ENCODE assay signal across 8 cellular contexts in the genomic region with DNA sequence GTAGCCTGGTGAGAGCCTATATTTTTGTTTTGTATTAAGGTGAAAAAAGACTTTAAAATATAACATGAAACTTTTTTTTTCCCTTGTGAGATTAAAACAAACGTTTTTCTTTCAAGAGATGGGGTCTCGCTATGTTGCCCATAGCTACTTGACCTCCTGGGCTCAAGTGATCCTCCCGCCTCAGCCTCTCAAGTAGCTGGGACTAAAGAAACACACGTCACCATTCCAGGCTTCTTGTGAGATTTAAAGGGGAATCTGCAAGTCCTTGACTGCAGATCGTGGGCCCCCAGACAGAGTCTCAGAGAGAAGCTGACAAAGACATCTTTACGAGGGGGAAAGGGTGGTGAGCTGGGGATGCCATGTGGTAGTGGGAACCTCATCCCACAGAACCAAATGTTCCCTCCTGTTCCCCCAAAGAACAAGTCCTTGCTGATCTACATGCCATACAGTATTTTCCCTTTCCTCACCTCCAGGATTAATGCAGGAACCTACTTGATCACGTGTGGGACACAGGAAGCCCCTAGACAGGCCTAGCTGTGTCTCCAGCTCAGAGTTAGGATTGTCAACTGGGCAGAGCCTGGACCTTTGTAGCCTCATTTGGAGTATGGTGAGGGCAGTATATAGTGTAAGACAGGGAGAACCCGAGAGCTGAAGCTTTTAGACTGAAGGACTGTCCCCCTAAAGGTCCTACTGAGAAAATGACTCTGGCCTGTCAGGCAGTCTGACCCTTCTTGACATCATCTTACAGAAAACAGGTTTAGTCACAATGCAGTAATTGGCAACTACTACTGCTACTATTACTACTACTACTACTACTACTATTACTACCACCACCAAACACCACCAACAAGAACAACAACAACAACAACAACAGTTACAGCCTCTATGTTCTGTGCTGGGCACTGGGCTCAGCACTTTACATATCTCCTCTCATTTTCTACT. TPM values are rescaled to one million over a fixed set of nuclear protein-coding genes. Genes with fewer than 3 reads are reported as not detected.
DNase-seq lines count a peak whose midpoint lies in the region; ATAC-seq and TF ChIP-seq lines count a peak whose summit lies in the region.

No MANE protein-coding gene starts in this region.

- peaks cover 2% of the 10 kb centered on the region; the same call in 1 of the 2 replicates for H3F3A ChIP-seq in Loucy (ENCODE audit: low read depth)

- H3K36me3 Mint-ChIP-seq in naive thymus-derived CD4-positive, alpha-beta T cell = peaks cover 0 to 48% (median 13%) of the 10 kb centered on the region in 5 donors

- peaks cover 60% of the 10 kb centered on the region for H3K79me2 ChIP-seq in Loucy (ENCODE audit: insufficient read depth, low read length)

- peaks cover 62 to 87% (median 76%) of the 10 kb centered on the region in 7 donors for H3K4me1 Mint-ChIP-seq in naive thymus-derived CD4-positive, alpha-beta T cell

- no peaks in the 10 kb centered on the region for H3K9me2 ChIP-seq in Loucy (replicated peaks; ENCODE audit: low read depth, low read length)

- peak overlapping the region; percentile 86 to 99 (median 97) for H3K27ac Mint-ChIP-seq in naive thymus-derived CD4-positive, alpha-beta T cell

- in situ Hi-C loops in brain microvascular endothelial cell (cut with HindIII; ENCODE audit: low pct_ligation_motif_present, low sequenced_read_pairs) = no loop called here

- peaks cover 0 to 69% (median 20%) of the 10 kb centered on the region in 11 experiments; a peak in 14 of 22 replicates for H4K20me1 ChIP-seq in BLaER1 treated with 17β-estradiol and CSF1 and Interleukin-3, amounts not matched to agents 10 nM and 100 nM
- H4K20me1 ChIP-seq in Loucy (ENCODE audit: insufficient read depth, low read length, poor library complexity, severe bottlenecking) = no peaks in the 10 kb centered on the region

- no peak for ATAC-seq in naive thymus-derived CD4-positive, alpha-beta T cell
- ATAC-seq in HG02938 (IDR thresholded peaks at IDR 0.05; ENCODE audit: unreplicated experiment) (no peak), sciatic nerve (no peak)

- intact Hi-C loops in naive thymus-derived CD4-positive, alpha-beta T cell (cut with micrococcal nuclease) = loop anchor here (1.0 to 10.0 kb wide), 8 partner anchors 10 to 1098 kb away; a partner anchor contains a TSS
- intact Hi-C loops in sciatic nerve (cut with DNase I) = no loop called here

- H3K27ac ChIP-seq in BLaER1 treated with 17β-estradiol and CSF1 and Interleukin-3, amounts not matched to agents 10 nM and 100 nM = peak overlapping the region; percentile 57 to 95 (median 93); a peak in 21 of 22 replicates
- peak overlapping the region; percentile 29 for H3K27ac ChIP-seq in brain microvascular endothelial cell
- H3K27ac ChIP-seq in naive thymus-derived CD4-positive, alpha-beta T cell (ENCODE audit: low read depth, low read length) = peak overlapping the region; percentile 93

- peak overlapping the region; percentile 71 to 97 (median 93) for H3K9ac ChIP-seq in BLaER1 treated with 17β-estradiol and CSF1 and Interleukin-3, amounts not matched to agents 10 nM and 100 nM
- H3K9ac ChIP-seq in Loucy (ENCODE audit: low read depth, low read length, poor library complexity, severe bottlenecking) = peak overlapping the region; percentile 70

- no peak overlapping the region for H2AFZ ChIP-seq in Loucy (ENCODE audit: low read length)

- peak overlapping the region; percentile 90 to 99 (median 96) for H3K4me2 ChIP-seq in BLaER1 treated with 17β-estradiol and CSF1 and Interleukin-3, amounts not matched to agents 10 nM and 100 nM
- H3K4me2 ChIP-seq in Loucy (ENCODE audit: low read depth, low read length, poor library complexity, severe bottlenecking) = peak overlapping the region; percentile 91

- H3K27me3 ChIP-seq in BLaER1 treated with 17β-estradiol and CSF1 and Interleukin-3, amounts not matched to agents 10 nM and 100 nM = no peaks in the 10 kb centered on the region
- H3K27me3 ChIP-seq in Loucy (ENCODE audit: insufficient read depth, low read length, poor library complexity, severe bottlenecking) (no peaks in the 10 kb centered on the region), brain microvascular endothelial cell (replicated peaks) (no peaks in the 10 kb centered on the region)
- no peaks in the 10 kb centered on the region for H3K27me3 ChIP-seq in naive thymus-derived CD4-positive, alpha-beta T cell (ENCODE audit: control insufficient read depth in 2 of 2, insufficient read depth in 2 of 2, low read length in 2 of 2)

- POLR2A ChIA-PET in naive thymus-derived CD4-positive, alpha-beta T cell (lab: Charles Lee) = interaction anchor here (0.7 to 4.3 kb wide), 17 partner anchors 9 to 130 kb away, joined by 3 to 35 read pairs (median 3); a partner anchor contains a TSS

- peaks cover 0 to 4% (median 0%) of the 10 kb centered on the region in 5 donors for H3K27me3 Mint-ChIP-seq in naive thymus-derived CD4-positive, alpha-beta T cell

- TF ChIP-seq CTCF in Loucy (conservative IDR thresholded peaks at IDR 0.05; ENCODE audit: low read length) (no peak), brain microvascular endothelial cell (IDR thresholded peaks at IDR 0.05; ENCODE audit: low read depth, low read length, missing control alignments) (no peak), GM20000 (IDR thresholded peaks at IDR 0.05; ENCODE audit: extremely low read depth, missing control alignments) (no peak)

- DNase-seq in brain microvascular endothelial cell (no peak), GOT3 (lab: John Stamatoyannopoulos, UW) (no peak), GM20000 (ENCODE audit: low spot score) (no peak), sciatic nerve (ENCODE audit: low spot score) (no peak)
- peak in 5 of 9 donors; percentile 19 to 31 (median 29) for DNase-seq in naive thymus-derived CD4-positive, alpha-beta T cell

- peak overlapping the region; percentile 11 to 86 (median 28); a peak in 11 of 20 replicates for H3K4me3 ChIP-seq in BLaER1 treated with 17β-estradiol and CSF1 and Interleukin-3, amounts not matched to agents 10 nM and 100 nM
- H3K4me3 ChIP-seq in Loucy (ENCODE audit: low read length, poor library complexity, severe bottlenecking) = peak overlapping the region; percentile 81
- H3K4me3 ChIP-seq in brain microvascular endothelial cell (ENCODE audit: low read depth, low read length) = no peak overlapping the region
- peak overlapping the region; percentile 57 for H3K4me3 ChIP-seq in naive thymus-derived CD4-positive, alpha-beta T cell (ENCODE audit: low read length)

- peaks cover 76 to 86% (median 83%) of the 10 kb centered on the region in 10 experiments for H3K4me1 ChIP-seq in BLaER1 treated with 17β-estradiol and CSF1 and Interleukin-3, amounts not matched to agents 10 nM and 100 nM
- peaks cover 43% of the 10 kb centered on the region for H3K4me1 ChIP-seq in Loucy (ENCODE audit: insufficient read depth, low read length, poor library complexity, severe bottlenecking)
- H3K4me1 ChIP-seq in naive thymus-derived CD4-positive, alpha-beta T cell (ENCODE audit: control insufficient read depth in 2 of 2, insufficient read depth in 2 of 2, low read length in 2 of 2) = peaks cover 48 to 58% of the 10 kb centered on the region in 2 donors

- peak overlapping the region; percentile 81 to 97 (median 85) for H3K4me3 Mint-ChIP-seq in naive thymus-derived CD4-positive, alpha-beta T cell

- H3K36me3 ChIP-seq in BLaER1 treated with 17β-estradiol and CSF1 and Interleukin-3, amounts not matched to agents 10 nM and 100 nM = peaks cover 11 to 43% (median 39%) of the 10 kb centered on the region in 11 experiments; a peak in 20 of 22 replicates
- H3K36me3 ChIP-seq in Loucy (ENCODE audit: insufficient read depth, low read length) = no peaks in the 10 kb centered on the region
- H3K36me3 ChIP-seq in brain microvascular endothelial cell (replicated peaks) = peaks cover 37% of the 10 kb centered on the region
- H3K36me3 ChIP-seq in naive thymus-derived CD4-positive, alpha-beta T cell (ENCODE audit: control insufficient read depth in 2 of 3, insufficient read depth in 3 of 3, low read length in 3 of 3) = peaks cover 0 to 15% (median 0%) of the 10 kb centered on the region in 3 experiments

- H3K9me3 ChIP-seq in BLaER1 treated with 17β-estradiol and CSF1 and Interleukin-3, amounts not matched to agents 10 nM and 100 nM (replicated peaks in 1 of 11) = 0 out of 22 replicates have a peak, but pooled peaks cover 0 to 6% (median 0%) of the 10 kb centered on the region in 11 experiments
- H3K9me3 ChIP-seq in Loucy (ENCODE audit: insufficient read depth, low read depth, low read length) = no peaks in the 10 kb centered on the region
- no peaks in the 10 kb centered on the region for H3K9me3 ChIP-seq in naive thymus-derived CD4-positive, alpha-beta T cell (ENCODE audit: control insufficient read depth in 2 of 3, low read length in 3 of 3)

- CTCF ChIA-PET in naive thymus-derived CD4-positive, alpha-beta T cell (lab: Charles Lee) = interaction anchor here (0.6 to 8.4 kb wide), 13 partner anchors 10 to 1827 kb away, joined by 3 to 74 read pairs (median 4); no protein-coding TSS in a partner anchor

- peaks cover 0 to 4% (median 0%) of the 10 kb centered on the region in 11 donors for H3K9me3 Mint-ChIP-seq in naive thymus-derived CD4-positive, alpha-beta T cell

RNA-seq across cellular contexts. Expression of a gene that starts 4.1 kb away (rescaled TPM):
- 10 to 100 TPM; 31.3 to 39.8 (median 34.1) TPM for total RNA-seq in naive thymus-derived CD4-positive, alpha-beta T cell
- 10 to 100 TPM in 1 of 2 donors, 1 to 10 TPM in 1; 2.4 to 10.6 TPM for polyA plus RNA-seq in naive thymus-derived CD4-positive, alpha-beta T cell
- total RNA-seq in sciatic nerve = 19.1 TPM

RNA-seq across cellular contexts. Expression of a gene that starts 50.9 kb away (rescaled TPM):
- total RNA-seq in naive thymus-derived CD4-positive, alpha-beta T cell = 1 to 10 TPM in 1 of 5 experiments, under 1 TPM in 3, not detected in 1; 0.12 to 1.1 (median 0.58) TPM
- under 1 TPM; 0.31 to 0.59 TPM for polyA plus RNA-seq in naive thymus-derived CD4-positive, alpha-beta T cell
- total RNA-seq in sciatic nerve = not detected

Comparison
In these comparisons a context has a peak if more than half of its experiments do, and no peak if none do; other contexts are left out.
1. H3K27ac ChIP-seq: peak in every context shown above with its lines; median percentile 93 in BLaER1 treated with 17β-estradiol and CSF1 and Interleukin-3, amounts not matched to agents 10 nM and 100 nM; 93 in naive thymus-derived CD4-positive, alpha-beta T cell; 29 in brain microvascular endothelial cell.
2. DNase-seq: peak in naive thymus-derived CD4-positive, alpha-beta T cell (5 of 9); none in brain microvascular endothelial cell (single experiment), GOT3 (single experiment), GM20000 (single experiment) and sciatic nerve (single experiment).